In genomic region chr18:48113691-48114090, GRCh38 we compare ENCODE assay signal across 33 cellular contexts.
"Had no signal": no experiment of that assay in that cellular context is flagged by ENCODE, and none has a peak within 500 bp of the region (broad histone marks: within the 10 kb centered on the region; RNA-seq: fewer than 3 reads in every experiment).

No MANE protein-coding gene starts in this region.

- H3K27ac Mint-ChIP-seq: activated B cell treated with CpG ODN at 0.5 μM for 24 hours; activated CD4-positive, alpha-beta memory T cell treated with anti-CD3 and anti-CD28 coated beads for 36 hours; activated CD4-positive, alpha-beta T cell treated with anti-CD3 and anti-CD28 coated beads for 36 hours; activated CD4-positive, alpha-beta T cell treated with anti-CD3 and anti-CD28 coated beads, Interleukin-2, amount 10 ng/mL, durations not matched to agents 24 days and 14 days; activated CD8-positive, alpha-beta memory T cell treated with anti-CD3 and anti-CD28 coated beads, Interleukin-2, amount 10 ng/mL, durations not matched to agents 7 days and 5 days; activated CD8-positive, alpha-beta T cell treated with anti-CD3 and anti-CD28 coated beads, Interleukin-2, amount 10 ng/mL, durations not matched to agents 7 days and 5 days; activated naive CD4-positive, alpha-beta T cell treated with anti-CD3 and anti-CD28 coated beads for 36 hours; activated naive CD4-positive, alpha-beta T cell treated with anti-CD3 and anti-CD28 coated beads, Interleukin-2, amount 50 U/mL, for 24 hours; activated naive CD8-positive, alpha-beta T cell treated with anti-CD3 and anti-CD28 coated beads for 36 hours; activated naive CD8-positive, alpha-beta T cell treated with anti-CD3 and anti-CD28 coated beads, Interleukin-2, amount 50 U/mL, for 24 hours; activated T-helper 1 cell treated with anti-CD3 and anti-CD28 coated beads, Interleukin-12 subunit alpha, Interleukin-12 subunit beta, Interleukin-2, Interleukin-4 antibody, amounts not matched to agents 30 ng/mL and 10 ng/mL and 1 ng/mL, durations not matched to agents 14 hours and 24 hours and 36 hours; activated T-helper 2 cell treated with anti-CD3 and anti-CD28 coated beads, Interferon-gamma antibody, Interleukin-2, Interleukin-4, amounts not matched to agents 10 μg/mL and 5 μg/mL and 100 μg/mL, durations not matched to agents 14 hours and 24 hours and 36 hours; T-helper 17 cell; T-helper 2 cell treated with Interferon-gamma antibody and Interleukin-4, amounts not matched to agents 5 μg/mL and 100 μg/mL, for 36 hours had no signal

- H3K4me3 ChIP-seq: adrenal gland, body of pancreas, colonic mucosa, heart left ventricle had no signal

- H3K9me3 Mint-ChIP-seq: activated B cell treated with CpG ODN at 0.5 μM for 24 hours; activated CD4-positive, alpha-beta memory T cell treated with anti-CD3 and anti-CD28 coated beads for 36 hours; activated CD4-positive, alpha-beta T cell treated with anti-CD3 and anti-CD28 coated beads, Interleukin-2, amount 10 ng/mL, durations not matched to agents 24 days and 14 days; activated naive CD4-positive, alpha-beta T cell treated with anti-CD3 and anti-CD28 coated beads for 36 hours; activated naive CD4-positive, alpha-beta T cell treated with anti-CD3 and anti-CD28 coated beads, Interleukin-2, amount 50 U/mL, for 24 hours; activated naive CD8-positive, alpha-beta T cell treated with anti-CD3 and anti-CD28 coated beads for 36 hours; activated naive CD8-positive, alpha-beta T cell treated with anti-CD3 and anti-CD28 coated beads, Interleukin-2, amount 50 U/mL, for 24 hours; activated T-helper 1 cell treated with anti-CD3 and anti-CD28 coated beads, Interleukin-12 subunit alpha, Interleukin-12 subunit beta, Interleukin-2, Interleukin-4 antibody, amounts not matched to agents 30 ng/mL and 10 ng/mL and 1 ng/mL, durations not matched to agents 14 hours and 24 hours and 36 hours; activated T-helper 2 cell treated with anti-CD3 and anti-CD28 coated beads, Interferon-gamma antibody, Interleukin-2, Interleukin-4, amounts not matched to agents 10 μg/mL and 5 μg/mL and 100 μg/mL, durations not matched to agents 14 hours and 24 hours and 36 hours; T-helper 2 cell treated with Interferon-gamma antibody and Interleukin-4, amounts not matched to agents 5 μg/mL and 100 μg/mL, for 36 hours had no signal

- H3K9me3 ChIP-seq: adrenal gland, body of pancreas, colonic mucosa, heart left ventricle had no signal

- H3K36me3 Mint-ChIP-seq: activated CD4-positive, alpha-beta memory T cell treated with anti-CD3 and anti-CD28 coated beads for 36 hours; activated CD8-positive, alpha-beta memory T cell treated with anti-CD3 and anti-CD28 coated beads, Interleukin-2, amount 10 ng/mL, durations not matched to agents 7 days and 5 days; activated naive CD4-positive, alpha-beta T cell treated with anti-CD3 and anti-CD28 coated beads, Interleukin-2, amount 50 U/mL, for 24 hours; activated naive CD8-positive, alpha-beta T cell treated with anti-CD3 and anti-CD28 coated beads for 36 hours had no signal

- DNase-seq: activated B cell treated with CpG ODN at 0.5 μM for 24 hours; activated CD4-positive, alpha-beta memory T cell treated with anti-CD3 and anti-CD28 coated beads for 36 hours; activated CD4-positive, alpha-beta T cell treated with anti-CD3 and anti-CD28 coated beads for 36 hours; activated CD4-positive, alpha-beta T cell treated with anti-CD3 and anti-CD28 coated beads, Interleukin-2, amount 10 ng/mL, durations not matched to agents 24 days and 14 days; activated CD4-positive, CD25-positive, alpha-beta regulatory T cell treated with anti-CD3 and anti-CD28 coated beads, Interleukin-2, amount 50 U/mL, for 72 hours; activated CD8-positive, alpha-beta memory T cell treated with anti-CD3 and anti-CD28 coated beads, Interleukin-2, amount 10 ng/mL, durations not matched to agents 7 days and 5 days; activated CD8-positive, alpha-beta memory T cell treated with anti-CD3 and anti-CD28 coated beads, Interleukin-2, amount 50 U/mL, for 4 hours; activated CD8-positive, alpha-beta T cell treated with anti-CD3 and anti-CD28 coated beads, Interleukin-2, amount 10 ng/mL, durations not matched to agents 7 days and 5 days; activated effector memory CD4-positive, alpha-beta T cell treated with anti-CD3 and anti-CD28 coated beads, Interleukin-2, amount 50 U/mL, for 16 hours; activated naive CD4-positive, alpha-beta T cell treated with anti-CD3 and anti-CD28 coated beads for 36 hours; activated naive CD8-positive, alpha-beta T cell treated with anti-CD3 and anti-CD28 coated beads for 36 hours; activated naive CD8-positive, alpha-beta T cell treated with anti-CD3 and anti-CD28 coated beads, Interleukin-2, amount 50 U/mL, for 24 hours; activated T-cell treated with anti-CD3 and anti-CD28 coated beads, Interleukin-2, amount 50 U/mL, for 1 hour; activated T-cell treated with anti-CD3 and anti-CD28 coated beads, Interleukin-2, amount 50 U/mL, for 48 hours; adrenal gland; amygdala; aorta; body of pancreas; caudate nucleus; cerebellar nuclear complex; colonic mucosa; effector CD8-positive, alpha-beta T cell; foreskin fibroblast; glutamatergic neuron; heart left ventricle; T-helper 1 cell; T-helper 17 cell; T1000; WERI-Rb-1 had no signal

- H3K27me3 ChIP-seq: adrenal gland, body of pancreas, colonic mucosa, heart left ventricle had no signal

- H3K27me3 Mint-ChIP-seq: activated naive CD4-positive, alpha-beta T cell treated with anti-CD3 and anti-CD28 coated beads, Interleukin-2, amount 50 U/mL, for 24 hours had no signal

- H3K4me1 Mint-ChIP-seq: activated B cell treated with CpG ODN at 0.5 μM for 24 hours; activated CD4-positive, alpha-beta T cell treated with anti-CD3 and anti-CD28 coated beads for 36 hours; activated CD4-positive, alpha-beta T cell treated with anti-CD3 and anti-CD28 coated beads, Interleukin-2, amount 10 ng/mL, durations not matched to agents 24 days and 14 days; activated naive CD4-positive, alpha-beta T cell treated with anti-CD3 and anti-CD28 coated beads, Interleukin-2, amount 50 U/mL, for 24 hours; activated naive CD8-positive, alpha-beta T cell treated with anti-CD3 and anti-CD28 coated beads for 36 hours; activated naive CD8-positive, alpha-beta T cell treated with anti-CD3 and anti-CD28 coated beads, Interleukin-2, amount 50 U/mL, for 24 hours had no signal

- H3K36me3 ChIP-seq: adrenal gland, colonic mucosa, heart left ventricle, WERI-Rb-1 had no signal

- H3K4me3 Mint-ChIP-seq: activated B cell treated with CpG ODN at 0.5 μM for 24 hours; activated CD4-positive, alpha-beta memory T cell treated with anti-CD3 and anti-CD28 coated beads for 36 hours; activated CD4-positive, alpha-beta T cell treated with anti-CD3 and anti-CD28 coated beads for 36 hours; activated CD4-positive, alpha-beta T cell treated with anti-CD3 and anti-CD28 coated beads, Interleukin-2, amount 10 ng/mL, durations not matched to agents 24 days and 14 days; activated CD8-positive, alpha-beta memory T cell treated with anti-CD3 and anti-CD28 coated beads, Interleukin-2, amount 10 ng/mL, durations not matched to agents 7 days and 5 days; activated CD8-positive, alpha-beta T cell treated with anti-CD3 and anti-CD28 coated beads, Interleukin-2, amount 10 ng/mL, durations not matched to agents 7 days and 5 days; activated naive CD4-positive, alpha-beta T cell treated with anti-CD3 and anti-CD28 coated beads for 36 hours; activated naive CD4-positive, alpha-beta T cell treated with anti-CD3 and anti-CD28 coated beads, Interleukin-2, amount 50 U/mL, for 24 hours; activated naive CD8-positive, alpha-beta T cell treated with anti-CD3 and anti-CD28 coated beads for 36 hours; activated naive CD8-positive, alpha-beta T cell treated with anti-CD3 and anti-CD28 coated beads, Interleukin-2, amount 50 U/mL, for 24 hours; activated T-helper 1 cell treated with anti-CD3 and anti-CD28 coated beads, Interleukin-12 subunit alpha, Interleukin-12 subunit beta, Interleukin-2, Interleukin-4 antibody, amounts not matched to agents 30 ng/mL and 10 ng/mL and 1 ng/mL, durations not matched to agents 14 hours and 24 hours and 36 hours; T-helper 17 cell; T-helper 2 cell treated with Interferon-gamma antibody and Interleukin-4, amounts not matched to agents 5 μg/mL and 100 μg/mL, for 36 hours had no signal

- H3K27ac ChIP-seq: adrenal gland, body of pancreas, colonic mucosa, heart left ventricle, WERI-Rb-1 had no signal

- H3K4me1 ChIP-seq: adrenal gland, body of pancreas, colonic mucosa, heart left ventricle had no signal
